Comparison of ENCODE assay signal across 1 cellular context in the genomic region with DNA sequence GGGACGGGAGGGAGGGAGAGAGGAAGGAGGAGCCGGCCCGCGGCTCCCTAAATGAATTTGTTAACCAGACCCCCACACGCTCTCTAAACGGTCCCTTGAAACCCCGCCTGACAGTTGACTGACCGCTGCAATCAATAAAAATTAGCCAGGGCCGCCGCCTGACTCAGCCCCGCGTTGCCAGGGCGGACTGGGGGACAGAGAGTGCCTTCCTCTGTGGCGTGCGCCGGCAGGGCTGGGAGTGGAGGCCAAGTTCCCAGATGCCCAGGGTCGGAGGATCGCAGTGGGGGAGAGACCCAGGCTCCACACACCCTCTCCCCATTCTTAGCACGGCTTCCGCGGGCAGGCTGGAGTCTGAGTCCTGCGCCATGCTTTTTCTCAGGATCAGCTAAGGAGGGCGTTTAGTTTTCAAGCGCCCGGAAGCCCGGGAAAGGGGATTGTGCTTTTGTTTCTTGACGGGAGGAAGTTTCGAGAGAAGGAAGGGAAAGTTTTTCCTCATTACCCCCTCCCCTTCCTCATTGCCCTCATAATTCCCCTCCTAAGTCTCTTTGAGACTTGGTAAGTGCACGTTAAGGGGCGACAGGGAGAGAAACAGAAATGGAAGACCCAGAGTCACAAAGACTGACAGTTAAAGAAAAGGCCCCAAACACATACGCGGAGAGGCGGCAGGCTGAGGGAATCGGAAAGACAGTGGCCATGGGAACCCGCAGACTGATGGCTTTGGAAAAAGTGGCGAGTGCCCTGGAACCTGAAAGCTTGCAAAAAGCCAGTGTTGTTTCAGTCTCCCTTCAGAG.
TF ChIP-seq lines count a peak whose summit lies in the region.

No MANE protein-coding gene starts in this region.

TF ChIP-seq in HepG2, 621 proteins besides CTCF, POLR2A, EP300 and RAD21:
- no peak for TF ChIP-seq MTA1 (CRISPR knock-in tag; IDR thresholded peaks at IDR 0.05; ENCODE audit: borderline replicate concordance)
- no peak for TF ChIP-seq KLF12 (CRISPR knock-in tag; IDR thresholded peaks at IDR 0.05; ENCODE audit: borderline replicate concordance)
- peak; percentile 29; the same call in 1 of the 2 replicates for TF ChIP-seq EZH2 (conservative IDR thresholded peaks at IDR 0.05; ENCODE audit: low read depth, low read length)
- TF ChIP-seq MIER3 (CRISPR knock-in tag; IDR thresholded peaks at IDR 0.05; ENCODE audit: borderline replicate concordance) = no peak
- no peak for TF ChIP-seq MTA3 (CRISPR knock-in tag; IDR thresholded peaks at IDR 0.05)
